1 cellular context compared by ENCODE assay signal in genomic region chr3:160150066-160150465, GRCh38.
TF ChIP-seq lines count a peak whose summit lies in the region.

No MANE protein-coding gene starts in this region.

TF ChIP-seq in H1, 55 proteins besides CTCF, POLR2A, EP300 and RAD21 (continued from another document):
- TF ChIP-seq CHD7 (IDR thresholded peaks at IDR 0.05; ENCODE audit: insufficient replicate concordance, low read length): no peak
- TF ChIP-seq CEBPB (IDR thresholded peaks at IDR 0.05; ENCODE audit: low read depth, low read length): no peak
- TF ChIP-seq SUZ12 (IDR thresholded peaks at IDR 0.05; ENCODE audit: low read length): no peak
- TF ChIP-seq SIRT6 (IDR thresholded peaks at IDR 0.05; ENCODE audit: low read length): no peak
- no peak for TF ChIP-seq TBP (IDR thresholded peaks at IDR 0.05; ENCODE audit: low read depth, low read length)
- no peak for TF ChIP-seq NANOG (IDR thresholded peaks at IDR 0.05; ENCODE audit: insufficient read depth, low read depth, low read length, poor library complexity, severe bottlenecking)
- no peak for TF ChIP-seq BRCA1 (IDR thresholded peaks at IDR 0.05; ENCODE audit: low read depth, low read length)
- TF ChIP-seq TCF12 (IDR thresholded peaks at IDR 0.05; ENCODE audit: low read depth, low read length): no peak
